In genomic region chr22:29689872-29690213, GRCh38 we compare ENCODE assay signal across 1 cellular context.
TF ChIP-seq lines count a peak whose summit lies in the region.

No MANE protein-coding gene starts in this region.

TF ChIP-seq in liver, 16 proteins besides CTCF, POLR2A, EP300 and RAD21 (continued from another document):
- TF ChIP-seq, protein P1, sequence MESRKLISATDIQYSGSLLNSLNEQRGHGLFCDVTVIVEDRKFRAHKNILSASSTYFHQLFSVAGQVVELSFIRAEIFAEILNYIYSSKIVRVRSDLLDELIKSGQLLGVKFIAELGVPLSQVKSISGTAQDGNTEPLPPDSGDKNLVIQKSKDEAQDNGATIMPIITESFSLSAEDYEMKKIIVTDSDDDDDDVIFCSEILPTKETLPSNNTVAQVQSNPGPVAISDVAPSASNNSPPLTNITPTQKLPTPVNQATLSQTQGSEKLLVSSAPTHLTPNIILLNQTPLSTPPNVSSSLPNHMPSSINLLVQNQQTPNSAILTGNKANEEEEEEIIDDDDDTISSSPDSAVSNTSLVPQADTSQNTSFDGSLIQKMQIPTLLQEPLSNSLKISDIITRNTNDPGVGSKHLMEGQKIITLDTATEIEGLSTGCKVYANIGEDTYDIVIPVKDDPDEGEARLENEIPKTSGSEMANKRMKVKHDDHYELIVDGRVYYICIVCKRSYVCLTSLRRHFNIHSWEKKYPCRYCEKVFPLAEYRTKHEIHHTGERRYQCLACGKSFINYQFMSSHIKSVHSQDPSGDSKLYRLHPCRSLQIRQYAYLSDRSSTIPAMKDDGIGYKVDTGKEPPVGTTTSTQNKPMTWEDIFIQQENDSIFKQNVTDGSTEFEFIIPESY (IDR thresholded peaks at IDR 0.05), result no peak
- no peak for TF ChIP-seq EGR1 (IDR thresholded peaks at IDR 0.05; ENCODE audit: low read depth in 2 of 2)
- TF ChIP-seq NR2F2 (IDR thresholded peaks at IDR 0.05), result no peak
